1 cellular context compared by ENCODE assay signal in genomic region chr6:57221936-57222683, GRCh38.
TF ChIP-seq lines count a peak whose summit lies in the region.

TSS of gene RAB23 (minus strand) at chr6:57222307. CDS start at chr6:57210380, 11,927 bp downstream.

TF ChIP-seq in K562, 482 proteins besides CTCF, POLR2A, EP300 and RAD21 (continued from another document and continues in another):
- TF ChIP-seq KDM4B (IDR thresholded peaks at IDR 0.05; ENCODE audit: borderline replicate concordance in 2 of 2, low read depth in 1 of 2) (0 out of 4 replicates have a peak, but pooled peaks of 1 of the 2 experiments have one; percentile 18), GTF2A2 (tag; IDR thresholded peaks at IDR 0.05) (no peak), RAD51 (IDR thresholded peaks at IDR 0.05; ENCODE audit: borderline replicate concordance, low read depth) (no peak), ZKSCAN1 (IDR thresholded peaks at IDR 0.05; ENCODE audit: low read depth, low read length) (0 out of 2 replicates have a peak, but pooled peaks have one; percentile 27), ZNF830 (CRISPR knock-in tag; IDR thresholded peaks at IDR 0.05) (peak; percentile 83; the same call in 1 of the 2 replicates), SMAD2 (IDR thresholded peaks at IDR 0.05; ENCODE audit: low read depth, low read length) (no peak), TAF15 (IDR thresholded peaks at IDR 0.05; ENCODE audit: low read depth, low read length) (no peak), U2AF1 (optimal IDR thresholded peaks at IDR 0.05; ENCODE audit: low read depth, low read length) (no peak), TOE1 (IDR thresholded peaks at IDR 0.05; ENCODE audit: borderline replicate concordance) (no peak), TOE1 (CRISPR knock-in tag; IDR thresholded peaks at IDR 0.05; ENCODE audit: borderline replicate concordance, low read depth) (no peak), TGIF2 (CRISPR knock-in tag; IDR thresholded peaks at IDR 0.05) (no peak), NFE2 (IDR thresholded peaks at IDR 0.05; ENCODE audit: low read depth) (no peak), CTCFL (IDR thresholded peaks at IDR 0.05; ENCODE audit: borderline replicate concordance, insufficient read depth, low read depth, low read length, poor library complexity, severe bottlenecking) (no peak), HINFP (tag; conservative IDR thresholded peaks at IDR 0.05; ENCODE audit: low read depth) (no peak), NFATC3 (IDR thresholded peaks at IDR 0.05) (no peak), SRSF9 (IDR thresholded peaks at IDR 0.05; ENCODE audit: borderline replicate concordance, low read depth, low read length) (no peak), ZNF318 (IDR thresholded peaks at IDR 0.05; ENCODE audit: borderline replicate concordance in 1 of 2, low read depth in 1 of 2) (no peak), KAT8 (IDR thresholded peaks at IDR 0.05; ENCODE audit: low read depth) (no peak), KHSRP (IDR thresholded peaks at IDR 0.05) (no peak), CBX1 (IDR thresholded peaks at IDR 0.05; ENCODE audit: low read depth) (peak; percentile 63; the same call in 1 of the 2 replicates), MTA3 (IDR thresholded peaks at IDR 0.05; ENCODE audit: borderline replicate concordance) (0 out of 2 replicates have a peak, but pooled peaks have one; percentile 42), TAL1 (IDR thresholded peaks at IDR 0.05) (no peak), DDX20 (tag; IDR thresholded peaks at IDR 0.05; ENCODE audit: low read depth) (no peak), CBX2 (IDR thresholded peaks at IDR 0.05; ENCODE audit: insufficient read depth, low read length, poor library complexity, severe bottlenecking) (no peak), ZNF785 (CRISPR knock-in tag; IDR thresholded peaks at IDR 0.05) (no peak), PRMT5 (CRISPR knock-in tag; IDR thresholded peaks at IDR 0.05) (no peak), ZNF282 (CRISPR knock-in tag; IDR thresholded peaks at IDR 0.05) (no peak)
- TF ChIP-seq, protein P1, sequence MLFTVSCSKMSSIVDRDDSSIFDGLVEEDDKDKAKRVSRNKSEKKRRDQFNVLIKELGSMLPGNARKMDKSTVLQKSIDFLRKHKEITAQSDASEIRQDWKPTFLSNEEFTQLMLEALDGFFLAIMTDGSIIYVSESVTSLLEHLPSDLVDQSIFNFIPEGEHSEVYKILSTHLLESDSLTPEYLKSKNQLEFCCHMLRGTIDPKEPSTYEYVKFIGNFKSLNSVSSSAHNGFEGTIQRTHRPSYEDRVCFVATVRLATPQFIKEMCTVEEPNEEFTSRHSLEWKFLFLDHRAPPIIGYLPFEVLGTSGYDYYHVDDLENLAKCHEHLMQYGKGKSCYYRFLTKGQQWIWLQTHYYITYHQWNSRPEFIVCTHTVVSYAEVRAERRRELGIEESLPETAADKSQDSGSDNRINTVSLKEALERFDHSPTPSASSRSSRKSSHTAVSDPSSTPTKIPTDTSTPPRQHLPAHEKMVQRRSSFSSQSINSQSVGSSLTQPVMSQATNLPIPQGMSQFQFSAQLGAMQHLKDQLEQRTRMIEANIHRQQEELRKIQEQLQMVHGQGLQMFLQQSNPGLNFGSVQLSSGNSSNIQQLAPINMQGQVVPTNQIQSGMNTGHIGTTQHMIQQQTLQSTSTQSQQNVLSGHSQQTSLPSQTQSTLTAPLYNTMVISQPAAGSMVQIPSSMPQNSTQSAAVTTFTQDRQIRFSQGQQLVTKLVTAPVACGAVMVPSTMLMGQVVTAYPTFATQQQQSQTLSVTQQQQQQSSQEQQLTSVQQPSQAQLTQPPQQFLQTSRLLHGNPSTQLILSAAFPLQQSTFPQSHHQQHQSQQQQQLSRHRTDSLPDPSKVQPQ (CRISPR knock-in tag; IDR thresholded peaks at IDR 0.05; ENCODE audit: borderline replicate concordance): no peak
- TF ChIP-seq, protein P2, sequence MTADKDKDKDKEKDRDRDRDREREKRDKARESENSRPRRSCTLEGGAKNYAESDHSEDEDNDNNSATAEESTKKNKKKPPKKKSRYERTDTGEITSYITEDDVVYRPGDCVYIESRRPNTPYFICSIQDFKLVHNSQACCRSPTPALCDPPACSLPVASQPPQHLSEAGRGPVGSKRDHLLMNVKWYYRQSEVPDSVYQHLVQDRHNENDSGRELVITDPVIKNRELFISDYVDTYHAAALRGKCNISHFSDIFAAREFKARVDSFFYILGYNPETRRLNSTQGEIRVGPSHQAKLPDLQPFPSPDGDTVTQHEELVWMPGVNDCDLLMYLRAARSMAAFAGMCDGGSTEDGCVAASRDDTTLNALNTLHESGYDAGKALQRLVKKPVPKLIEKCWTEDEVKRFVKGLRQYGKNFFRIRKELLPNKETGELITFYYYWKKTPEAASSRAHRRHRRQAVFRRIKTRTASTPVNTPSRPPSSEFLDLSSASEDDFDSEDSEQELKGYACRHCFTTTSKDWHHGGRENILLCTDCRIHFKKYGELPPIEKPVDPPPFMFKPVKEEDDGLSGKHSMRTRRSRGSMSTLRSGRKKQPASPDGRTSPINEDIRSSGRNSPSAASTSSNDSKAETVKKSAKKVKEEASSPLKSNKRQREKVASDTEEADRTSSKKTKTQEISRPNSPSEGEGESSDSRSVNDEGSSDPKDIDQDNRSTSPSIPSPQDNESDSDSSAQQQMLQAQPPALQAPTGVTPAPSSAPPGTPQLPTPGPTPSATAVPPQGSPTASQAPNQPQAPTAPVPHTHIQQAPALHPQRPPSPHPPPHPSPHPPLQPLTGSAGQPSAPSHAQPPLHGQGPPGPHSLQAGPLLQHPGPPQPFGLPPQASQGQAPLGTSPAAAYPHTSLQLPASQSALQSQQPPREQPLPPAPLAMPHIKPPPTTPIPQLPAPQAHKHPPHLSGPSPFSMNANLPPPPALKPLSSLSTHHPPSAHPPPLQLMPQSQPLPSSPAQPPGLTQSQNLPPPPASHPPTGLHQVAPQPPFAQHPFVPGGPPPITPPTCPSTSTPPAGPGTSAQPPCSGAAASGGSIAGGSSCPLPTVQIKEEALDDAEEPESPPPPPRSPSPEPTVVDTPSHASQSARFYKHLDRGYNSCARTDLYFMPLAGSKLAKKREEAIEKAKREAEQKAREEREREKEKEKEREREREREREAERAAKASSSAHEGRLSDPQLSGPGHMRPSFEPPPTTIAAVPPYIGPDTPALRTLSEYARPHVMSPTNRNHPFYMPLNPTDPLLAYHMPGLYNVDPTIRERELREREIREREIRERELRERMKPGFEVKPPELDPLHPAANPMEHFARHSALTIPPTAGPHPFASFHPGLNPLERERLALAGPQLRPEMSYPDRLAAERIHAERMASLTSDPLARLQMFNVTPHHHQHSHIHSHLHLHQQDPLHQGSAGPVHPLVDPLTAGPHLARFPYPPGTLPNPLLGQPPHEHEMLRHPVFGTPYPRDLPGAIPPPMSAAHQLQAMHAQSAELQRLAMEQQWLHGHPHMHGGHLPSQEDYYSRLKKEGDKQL (CRISPR knock-in tag; IDR thresholded peaks at IDR 0.05; ENCODE audit: borderline replicate concordance): no peak
- TF ChIP-seq, protein P3, sequence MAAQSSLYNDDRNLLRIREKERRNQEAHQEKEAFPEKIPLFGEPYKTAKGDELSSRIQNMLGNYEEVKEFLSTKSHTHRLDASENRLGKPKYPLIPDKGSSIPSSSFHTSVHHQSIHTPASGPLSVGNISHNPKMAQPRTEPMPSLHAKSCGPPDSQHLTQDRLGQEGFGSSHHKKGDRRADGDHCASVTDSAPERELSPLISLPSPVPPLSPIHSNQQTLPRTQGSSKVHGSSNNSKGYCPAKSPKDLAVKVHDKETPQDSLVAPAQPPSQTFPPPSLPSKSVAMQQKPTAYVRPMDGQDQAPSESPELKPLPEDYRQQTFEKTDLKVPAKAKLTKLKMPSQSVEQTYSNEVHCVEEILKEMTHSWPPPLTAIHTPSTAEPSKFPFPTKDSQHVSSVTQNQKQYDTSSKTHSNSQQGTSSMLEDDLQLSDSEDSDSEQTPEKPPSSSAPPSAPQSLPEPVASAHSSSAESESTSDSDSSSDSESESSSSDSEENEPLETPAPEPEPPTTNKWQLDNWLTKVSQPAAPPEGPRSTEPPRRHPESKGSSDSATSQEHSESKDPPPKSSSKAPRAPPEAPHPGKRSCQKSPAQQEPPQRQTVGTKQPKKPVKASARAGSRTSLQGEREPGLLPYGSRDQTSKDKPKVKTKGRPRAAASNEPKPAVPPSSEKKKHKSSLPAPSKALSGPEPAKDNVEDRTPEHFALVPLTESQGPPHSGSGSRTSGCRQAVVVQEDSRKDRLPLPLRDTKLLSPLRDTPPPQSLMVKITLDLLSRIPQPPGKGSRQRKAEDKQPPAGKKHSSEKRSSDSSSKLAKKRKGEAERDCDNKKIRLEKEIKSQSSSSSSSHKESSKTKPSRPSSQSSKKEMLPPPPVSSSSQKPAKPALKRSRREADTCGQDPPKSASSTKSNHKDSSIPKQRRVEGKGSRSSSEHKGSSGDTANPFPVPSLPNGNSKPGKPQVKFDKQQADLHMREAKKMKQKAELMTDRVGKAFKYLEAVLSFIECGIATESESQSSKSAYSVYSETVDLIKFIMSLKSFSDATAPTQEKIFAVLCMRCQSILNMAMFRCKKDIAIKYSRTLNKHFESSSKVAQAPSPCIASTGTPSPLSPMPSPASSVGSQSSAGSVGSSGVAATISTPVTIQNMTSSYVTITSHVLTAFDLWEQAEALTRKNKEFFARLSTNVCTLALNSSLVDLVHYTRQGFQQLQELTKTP (IDR thresholded peaks at IDR 0.05; ENCODE audit: low read depth in 1 of 2, partially characterized antibody in 2 of 2): no peak
- TF ChIP-seq, protein P4, sequence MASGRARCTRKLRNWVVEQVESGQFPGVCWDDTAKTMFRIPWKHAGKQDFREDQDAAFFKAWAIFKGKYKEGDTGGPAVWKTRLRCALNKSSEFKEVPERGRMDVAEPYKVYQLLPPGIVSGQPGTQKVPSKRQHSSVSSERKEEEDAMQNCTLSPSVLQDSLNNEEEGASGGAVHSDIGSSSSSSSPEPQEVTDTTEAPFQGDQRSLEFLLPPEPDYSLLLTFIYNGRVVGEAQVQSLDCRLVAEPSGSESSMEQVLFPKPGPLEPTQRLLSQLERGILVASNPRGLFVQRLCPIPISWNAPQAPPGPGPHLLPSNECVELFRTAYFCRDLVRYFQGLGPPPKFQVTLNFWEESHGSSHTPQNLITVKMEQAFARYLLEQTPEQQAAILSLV (tag; IDR thresholded peaks at IDR 0.05): no peak
